ENCODE assay signal across 8 cellular contexts in genomic region chr17:61002316-61002736, GRCh38.
DNase-seq lines count a peak whose midpoint lies in the region; ATAC-seq, FAIRE-seq and TF ChIP-seq lines count a peak whose summit lies in the region.

No MANE protein-coding gene starts in this region.

- WGBS in heart right ventricle, 2 donors = 0 to 2% methylated on average over 1 of the region's 1 CpG
- 0% methylated on average over 1 of the region's 1 CpG for WGBS in GM12878 (ENCODE audit: insufficient coverage, insufficient replicate concordance, low lambda C conversion rate, missing lambda C conversion rate)
- WGBS in right lobe of liver (ENCODE audit: insufficient coverage, low coverage, low lambda C conversion rate, missing lambda C conversion rate) = 5% methylated on average over 1 of the region's 1 CpG

- H3K4me2 ChIP-seq in GM12878 (ENCODE audit: control insufficient read depth, insufficient read depth) = no peak overlapping the region

- TF ChIP-seq POLR2A in GM12878 (IDR thresholded peaks at IDR 0.05; ENCODE audit: low read depth, low read length) (no peak), right lobe of liver (IDR thresholded peaks at IDR 0.05) (no peak)

- peak; percentile 28 to 73 (median 61) for TF ChIP-seq CTCF in heart right ventricle (IDR thresholded peaks at IDR 0.05)
- TF ChIP-seq CTCF in GM12878 (IDR thresholded peaks at IDR 0.05 in 2 of 3, conservative IDR thresholded peaks at IDR 0.05 in 1 of 3; ENCODE audit: control insufficient read depth in 2 of 3, extremely low read depth in 1 of 3, insufficient read depth in 1 of 3, low read depth in 3 of 3, low read length in 3 of 3) = peak; percentile 34 to 57 (median 37); a peak in 5 of 6 replicates
- peak; percentile 50 to 68 (median 64) for TF ChIP-seq CTCF in right lobe of liver (IDR thresholded peaks at IDR 0.05)

- FAIRE-seq in GM12878 (lab: Jason Lieb, UNC) = peak; percentile 65

- no peaks in the 10 kb centered on the region for H3K79me2 ChIP-seq in GM12878 (ENCODE audit: control insufficient read depth, insufficient read depth, low read length)

- no TSS peak for BruUV-seq in GM12878 (replicated peaks; lab: Mats Ljungman, UMichigan)

- RAD21 ChIA-PET in GM12878 (lab: Charles Lee; ENCODE audit: unreplicated experiment) = no interaction called here

- no peak for TF ChIP-seq EP300 in GM12878 (IDR thresholded peaks at IDR 0.05; ENCODE audit: borderline replicate concordance in 1 of 2, control insufficient read depth in 1 of 2, low read depth in 2 of 2, low read length in 2 of 2)

- H3K4me3 ChIP-seq in heart right ventricle (no peak overlapping the region), GM12878 (no peak overlapping the region), right lobe of liver (no peak overlapping the region)

- H3K4me1 ChIP-seq in heart right ventricle (peaks cover 0 to 11% (median under 1%) of the 10 kb centered on the region in 9 donors), GM12878 (ENCODE audit: control insufficient read depth, insufficient read depth, low read length) (no peaks in the 10 kb centered on the region), right lobe of liver (no peaks in the 10 kb centered on the region)

- H3K4me3 Mint-ChIP-seq in stimulated activated memory B cell treated with anti-CD40 and anti-IgM and Interleukin-4, amounts not matched to agents 10 μg/mL and 1 μg/mL and 100 μg/mL, for 72 hours = no peak overlapping the region

- POLR2A ChIA-PET in GM12878 (lab: Charles Lee) = no interaction called here

- no peaks in the 10 kb centered on the region for H3K27me3 Mint-ChIP-seq in stimulated activated memory B cell treated with anti-CD40 and anti-IgM and Interleukin-4, amounts not matched to agents 10 μg/mL and 1 μg/mL and 100 μg/mL, for 72 hours

- peaks cover 11% of the 10 kb centered on the region for H3K36me3 Mint-ChIP-seq in stimulated activated memory B cell treated with anti-CD40 and anti-IgM and Interleukin-4, amounts not matched to agents 10 μg/mL and 1 μg/mL and 100 μg/mL, for 72 hours

- ATAC-seq in heart right ventricle (peak in 2 of 8 donors; percentile 52 to 59), Right ventricle myocardium superior (ENCODE audit: poor library complexity) (no peak), GM12878 (peak; percentile 45; the same call in 2 of the 3 replicates), right lobe of liver (peak; percentile 53 to 70 (median 62)), HG02981 (IDR thresholded peaks at IDR 0.05; ENCODE audit: unreplicated experiment) (no peak)
- no peak for ATAC-seq in stimulated activated memory B cell treated with anti-CD40 and anti-IgM and Interleukin-4, amounts not matched to agents 10 μg/mL and 1 μg/mL and 100 μg/mL, for 72 hours

- H3K36me3 ChIP-seq in heart right ventricle (no peaks in the 10 kb centered on the region), GM12878 (ENCODE audit: control insufficient read depth in 2 of 2, insufficient read depth in 2 of 2, low read length in 1 of 2) (no peaks in the 10 kb centered on the region), right lobe of liver (no peaks in the 10 kb centered on the region)

- no peaks in the 10 kb centered on the region for H3K9me3 Mint-ChIP-seq in stimulated activated memory B cell treated with anti-CD40 and anti-IgM and Interleukin-4, amounts not matched to agents 10 μg/mL and 1 μg/mL and 100 μg/mL, for 72 hours

- intact Hi-C loops in heart right ventricle (cut with DNase I) = loop anchor here (2.0 to 10.0 kb wide), 9 partner anchors 132 to 542 kb away; partner anchors contain the start of gene TBX2 (in 2 of the 10)
- intact Hi-C loops in Right ventricle myocardium superior (cut with DNase I) = loop anchor here (10.0 kb wide), 1 partner anchor 392 kb away; the partner anchor contains the start of gene TBX2
- intact Hi-C loops in GM12878 (cut with micrococcal nuclease; ENCODE audit: unreplicated experiment) = loop anchor here (1.0 to 10.0 kb wide), 5 partner anchors 152 to 388 kb away; no protein-coding TSS in a partner anchor
- intact Hi-C loops in right lobe of liver (cut with DNase I) = loop anchor here in 1 of 2 donors (5.0 kb wide), 1 partner anchor 410 kb away; no protein-coding TSS in a partner anchor

- H3K27ac Mint-ChIP-seq in stimulated activated memory B cell treated with anti-CD40 and anti-IgM and Interleukin-4, amounts not matched to agents 10 μg/mL and 1 μg/mL and 100 μg/mL, for 72 hours = no peak overlapping the region

- DNase-seq in heart right ventricle (no peak), Right ventricle myocardium superior (no peak), NCI-H2029 (lab: John Stamatoyannopoulos, UW) (peak; percentile 11), GM12878 (ENCODE audit: low read depth, low spot score) (no peak), right lobe of liver (no peak), GOT3 (lab: John Stamatoyannopoulos, UW) (no peak)

- peak overlapping the region in 1 of 10 donors; percentile 18 for H3K27ac ChIP-seq in heart right ventricle
- H3K27ac ChIP-seq in GM12878 (ENCODE audit: control insufficient read depth, insufficient read depth) = no peak overlapping the region
- H3K27ac ChIP-seq in right lobe of liver = no peak overlapping the region

- H2AFZ ChIP-seq in GM12878 (ENCODE audit: control insufficient read depth, low read depth, low read length) = no peak overlapping the region

- CTCF ChIA-PET in GM12878 (lab: Yijun Ruan, JAX) = interaction anchor here (1.8 kb wide), 1 partner anchor 31 kb away, joined by 7 read pairs; no protein-coding TSS in a partner anchor

- in situ Hi-C loops in GM12878 (cut with MboI) = no loop called here

- no peaks in the 10 kb centered on the region for H3K4me1 Mint-ChIP-seq in stimulated activated memory B cell treated with anti-CD40 and anti-IgM and Interleukin-4, amounts not matched to agents 10 μg/mL and 1 μg/mL and 100 μg/mL, for 72 hours

- no peaks in the 10 kb centered on the region for H4K20me1 ChIP-seq in GM12878 (ENCODE audit: control insufficient read depth, insufficient read depth)

- TF ChIP-seq RAD21 in GM12878 (IDR thresholded peaks at IDR 0.05; ENCODE audit: insufficient read depth, low read depth, low read length) = peak; percentile 74

- H3K9ac ChIP-seq in GM12878 (ENCODE audit: control insufficient read depth, insufficient read depth, low read length) = no peak overlapping the region

- SMC1A ChIA-PET in GM12878 (lab: Charles Lee; ENCODE audit: uncharacterized antibody, unreplicated experiment) = interaction anchor here (1.2 kb wide), 1 partner anchor 282 kb away, joined by 4 read pairs; no protein-coding TSS in a partner anchor

- H3K9me3 ChIP-seq in heart right ventricle (no peaks in the 10 kb centered on the region), GM12878 (replicated peaks; ENCODE audit: control insufficient read depth, insufficient read depth, low read length) (no peaks in the 10 kb centered on the region), right lobe of liver (no peaks in the 10 kb centered on the region)

- H3K27me3 ChIP-seq in heart right ventricle (no peaks in the 10 kb centered on the region), GM12878 (replicated peaks in 1 of 2; ENCODE audit: control insufficient read depth in 2 of 2, insufficient read depth in 2 of 2, low read length in 1 of 2) (no peaks in the 10 kb centered on the region), right lobe of liver (no peaks in the 10 kb centered on the region)

TF ChIP-seq in GM12878, 131 proteins besides CTCF, POLR2A, EP300 and RAD21:
- TF ChIP-seq SMC3 (IDR thresholded peaks at IDR 0.05; ENCODE audit: borderline replicate concordance, low read length) (peak; percentile 54; the same call in 1 of the 2 replicates), ETV6 (conservative IDR thresholded peaks at IDR 0.05 in 1 of 2, IDR thresholded peaks at IDR 0.05 in 1 of 2; ENCODE audit: borderline replicate concordance in 1 of 2, low read depth in 1 of 2) (no peak)
TF ChIP-seq in GM12878: peak in this region for 1.

Comparison
In these comparisons a context has a peak if more than half of its experiments do, and no peak if none do; other contexts are left out.
1. ATAC-seq: peak in GM12878 (single experiment) and right lobe of liver (4 of 4); none in Right ventricle myocardium superior (single experiment), stimulated activated memory B cell treated with anti-CD40 and anti-IgM and Interleukin-4, amounts not matched to agents 10 μg/mL and 1 μg/mL and 100 μg/mL, for 72 hours (single experiment) and HG02981 (single experiment).
2. Peak in every context shown above with its lines, with median percentiles within 50 percentile points of each other: CTCF ChIP-seq.